28 cellular contexts compared by ENCODE assay signal in genomic region chr6:27542485-27542884, GRCh38.
"Had no signal": no experiment of that assay in that cellular context is flagged by ENCODE, and none has a peak within 500 bp of the region (broad histone marks: within the 10 kb centered on the region; RNA-seq: fewer than 3 reads in every experiment).

No MANE protein-coding gene starts in this region.

- DNase-seq: immature natural killer cell; kidney; left colon; left lung; lower lobe of right lung; mammary epithelial cell; mesenchymal stem cell; naive thymus-derived CD8-positive, alpha-beta T cell; nucleus accumbens; pancreas; posterior cingulate gyrus; retina; right cardiac atrium; stimulated activated CD4-positive, alpha-beta T cell treated with anti-CD3 and anti-CD28 coated beads, Interleukin-12 subunit alpha, Interleukin-12 subunit beta, amount 100 ng/mL, for 4 hours; stimulated activated CD4-positive, alpha-beta T cell treated with anti-CD3 and anti-CD28 coated beads, Interleukin-15, amount 100 ng/mL, for 24 hours; stimulated activated CD4-positive, alpha-beta T cell treated with anti-CD3 and anti-CD28 coated beads, Interleukin-2, amount 100 ng/mL, for 24 hours; stimulated activated CD4-positive, alpha-beta T cell treated with anti-CD3 and anti-CD28 coated beads, Interleukin-4, amount 100 ng/mL, for 1 hour; stimulated activated naive B cell treated with anti-CD40 and anti-IgM and Interleukin-4, amounts not matched to agents 10 μg/mL and 1 μg/mL and 100 μg/mL, for 72 hours; stimulated activated naive CD8-positive, alpha-beta T cell treated with anti-CD3 and anti-CD28 coated beads, Interleukin-15, Interleukin-2, amounts not matched to agents 100 U/mL and 50 U/mL, for 24 hours; stomach; testis; thyroid gland; transverse colon; upper lobe of right lung had no signal

- H3K4me3 ChIP-seq: left lung, lower lobe of right lung, pancreas, prostate gland, skin epidermis, stomach, testis, thyroid gland, transverse colon, upper lobe of right lung had no signal

- H3K27me3 ChIP-seq: testis had no signal

- H3K9me3 ChIP-seq: lower lobe of right lung, pancreas, prostate gland, testis, thyroid gland, transverse colon, upper lobe of right lung had no signal

- H3K27ac Mint-ChIP-seq: immature natural killer cell; naive thymus-derived CD8-positive, alpha-beta T cell; nephron; stimulated activated naive B cell treated with anti-CD40 and anti-IgM and Interleukin-4, amounts not matched to agents 10 μg/mL and 1 μg/mL and 100 μg/mL, for 72 hours had no signal

- H3K4me3 Mint-ChIP-seq: immature natural killer cell; naive thymus-derived CD8-positive, alpha-beta T cell; nephron; stimulated activated naive B cell treated with anti-CD40 and anti-IgM and Interleukin-4, amounts not matched to agents 10 μg/mL and 1 μg/mL and 100 μg/mL, for 72 hours had no signal

- ATAC-seq: left colon; left lung; lower lobe of right lung; naive thymus-derived CD8-positive, alpha-beta T cell; pancreas; right cardiac atrium; sciatic nerve; stimulated activated naive B cell treated with anti-CD40 and anti-IgM and Interleukin-4, amounts not matched to agents 10 μg/mL and 1 μg/mL and 100 μg/mL, for 72 hours; stimulated activated naive CD8-positive, alpha-beta T cell treated with anti-CD3 and anti-CD28 coated beads, Interleukin-15, Interleukin-2, amounts not matched to agents 100 U/mL and 50 U/mL, for 24 hours; upper lobe of right lung had no signal

- H3K36me3 ChIP-seq: left lung, lower lobe of right lung, pancreas, prostate gland, stomach, thyroid gland, transverse colon, upper lobe of right lung had no signal

- H3K4me1 ChIP-seq: left lung, lower lobe of right lung, pancreas, prostate gland, testis, thyroid gland, upper lobe of right lung had no signal

- H3K27ac ChIP-seq: left lung, lower lobe of right lung, pancreas, prostate gland, skin epidermis, stomach, testis, thyroid gland, transverse colon, upper lobe of right lung had no signal
